In the genomic region with DNA sequence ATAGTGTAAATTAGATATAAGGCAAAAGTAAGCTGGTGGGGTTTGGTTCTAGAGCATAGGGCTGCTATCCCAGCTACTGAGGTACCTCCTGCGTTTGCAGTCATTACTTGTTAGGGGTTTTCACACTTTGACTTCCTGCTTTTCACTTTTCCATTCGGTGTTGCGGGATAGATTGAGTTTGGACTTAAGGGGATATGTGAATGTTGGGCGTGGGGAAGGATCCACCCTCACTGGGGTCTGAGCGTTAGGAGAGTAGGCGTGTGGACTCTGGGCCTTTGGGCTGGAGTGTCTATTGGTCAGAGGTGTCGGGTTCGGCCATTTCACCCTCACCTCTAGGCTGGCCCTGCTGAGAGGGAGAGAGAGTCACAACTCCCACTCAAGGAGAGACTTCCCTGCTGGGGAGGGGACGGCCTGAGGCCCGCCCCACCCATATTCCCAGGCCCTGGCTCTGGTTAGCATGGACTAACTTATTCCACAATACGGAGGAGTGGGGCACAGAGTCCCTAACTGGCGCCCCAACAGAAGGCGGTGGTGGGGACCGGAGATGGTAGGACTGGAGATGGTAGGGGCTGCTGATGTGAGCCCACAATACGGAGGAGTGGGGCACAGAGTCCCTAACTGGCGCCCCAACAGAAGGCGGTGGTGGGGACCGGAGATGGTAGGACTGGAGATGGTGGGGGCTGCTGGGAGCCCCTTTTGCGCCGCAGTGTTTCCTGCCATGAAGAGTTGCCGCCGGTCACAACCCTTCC, we compare ENCODE assay signal across 9 cellular contexts. TPM values are rescaled to one million over a fixed set of nuclear protein-coding genes. Genes with fewer than 3 reads are reported as not detected.
A peak's percentile ranks its signal among the peaks of the same experiment; 100 is the strongest.
DNase-seq lines count a peak whose midpoint lies in the region; ATAC-seq and TF ChIP-seq lines count a peak whose summit lies in the region.
"Had no signal": no experiment of that assay in that cellular context is flagged by ENCODE, and none has a peak within 500 bp of the region (broad histone marks: within the 10 kb centered on the region; RNA-seq: fewer than 3 reads in every experiment).

No MANE protein-coding gene starts in this region.

- H3K27me3 ChIP-seq in CD4-positive, CD25-positive, alpha-beta regulatory T cell (ENCODE audit: control insufficient read depth, insufficient read depth, low read length): no peaks in the 10 kb centered on the region
- H3K27me3 ChIP-seq: MG63 had no signal

- no peaks in the 10 kb centered on the region for H3K36me3 Mint-ChIP-seq in CD4-positive, CD25-positive, alpha-beta regulatory T cell
- H3K36me3 Mint-ChIP-seq in effector memory CD8-positive, alpha-beta T cell (ENCODE audit: insufficient read depth): peaks cover 20% of the 10 kb centered on the region
- no peaks in the 10 kb centered on the region for H3K36me3 Mint-ChIP-seq in osteocyte (ENCODE audit: unreplicated experiment)

- H3K4me3 Mint-ChIP-seq in CD4-positive, CD25-positive, alpha-beta regulatory T cell: peak overlapping the region; percentile 93 to 96 (median 95)
- H3K4me3 Mint-ChIP-seq in effector memory CD8-positive, alpha-beta T cell: peak overlapping the region; percentile 94 to 97
- peak overlapping the region; percentile 50 for H3K4me3 Mint-ChIP-seq in osteocyte (ENCODE audit: unreplicated experiment)

- H3K27me3 Mint-ChIP-seq in CD4-positive, CD25-positive, alpha-beta regulatory T cell: peaks cover 4% of the 10 kb centered on the region
- no peaks in the 10 kb centered on the region for H3K27me3 Mint-ChIP-seq in effector memory CD8-positive, alpha-beta T cell
- H3K27me3 Mint-ChIP-seq in osteocyte (ENCODE audit: unreplicated experiment): no peaks in the 10 kb centered on the region

- TF ChIP-seq CTCF in NB4 (IDR thresholded peaks at IDR 0.05; ENCODE audit: low read depth, low read length) (no peak), osteocyte (IDR thresholded peaks at IDR 0.05) (no peak), RWPE1 (conservative IDR thresholded peaks at IDR 0.05; ENCODE audit: low read depth) (no peak)

- H3K27ac Mint-ChIP-seq in CD4-positive, CD25-positive, alpha-beta regulatory T cell: peak overlapping the region in 2 of 3 donors; percentile 86 to 89
- no peak overlapping the region for H3K27ac Mint-ChIP-seq in effector memory CD8-positive, alpha-beta T cell
- peak overlapping the region; percentile 20 for H3K27ac Mint-ChIP-seq in osteocyte (ENCODE audit: unreplicated experiment)

- H3K4me1 Mint-ChIP-seq in CD4-positive, CD25-positive, alpha-beta regulatory T cell: peaks cover 17 to 51% (median 32%) of the 10 kb centered on the region in 4 donors
- H3K4me1 Mint-ChIP-seq in effector memory CD8-positive, alpha-beta T cell (ENCODE audit: low read depth in 2 of 2): peaks cover 42 to 53% of the 10 kb centered on the region in 2 donors
- peaks cover 67% of the 10 kb centered on the region for H3K4me1 Mint-ChIP-seq in osteocyte (ENCODE audit: unreplicated experiment)

- DNase-seq in CD4-positive, CD25-positive, alpha-beta regulatory T cell: no peak
- DNase-seq in NB4 (ENCODE audit: low read depth) (peak; percentile 37), osteocyte (ENCODE audit: extremely low spot score, unreplicated experiment) (peak; percentile 68), kidney tubule cell (ENCODE audit: low spot score) (no peak), iPS-NIHi7 (ENCODE audit: extremely low spot score) (no peak), RWPE1 (ENCODE audit: low spot score) (no peak)
- no peak for DNase-seq in effector memory CD8-positive, alpha-beta T cell

- CTCF ChIA-PET in RWPE1 (lab: Yijun Ruan, JAX): no interaction called here

- no peaks in the 10 kb centered on the region for H3K9me3 ChIP-seq in CD4-positive, CD25-positive, alpha-beta regulatory T cell (ENCODE audit: control insufficient read depth in 2 of 2, low read length in 2 of 2)
- H3K9me3 ChIP-seq: MG63 had no signal

- H3K4me3 ChIP-seq in CD4-positive, CD25-positive, alpha-beta regulatory T cell (ENCODE audit: low read depth, low read length): no peak overlapping the region
- no peak overlapping the region for H3K4me3 ChIP-seq in NB4 (ENCODE audit: low read depth, low read length)

- no peaks in the 10 kb centered on the region for H3K9me3 Mint-ChIP-seq in CD4-positive, CD25-positive, alpha-beta regulatory T cell
- no peaks in the 10 kb centered on the region for H3K9me3 Mint-ChIP-seq in effector memory CD8-positive, alpha-beta T cell
- H3K9me3 Mint-ChIP-seq in osteocyte (ENCODE audit: unreplicated experiment): no peaks in the 10 kb centered on the region

- POLR2A ChIA-PET in RWPE1 (lab: Yijun Ruan, JAX; ENCODE audit: low non-redundant PET): interaction anchor here (0.6 kb wide), 1 partner anchor 506 kb away, joined by 3 read pairs; no protein-coding TSS in a partner anchor

- peaks cover 39% of the 10 kb centered on the region for H3K4me1 ChIP-seq in CD4-positive, CD25-positive, alpha-beta regulatory T cell (ENCODE audit: control insufficient read depth, insufficient read depth, low read length, poor library complexity, severe bottlenecking)

- ATAC-seq in CD4-positive, CD25-positive, alpha-beta regulatory T cell (ENCODE audit: low read depth in 2 of 2): no peak
- no peak for ATAC-seq in effector memory CD8-positive, alpha-beta T cell (replicated peaks)
- ATAC-seq in HG03442 (IDR thresholded peaks at IDR 0.05; ENCODE audit: unreplicated experiment): no peak

- no peak overlapping the region for H3K27ac ChIP-seq in CD4-positive, CD25-positive, alpha-beta regulatory T cell (ENCODE audit: insufficient read depth, low read length, poor library complexity, severe bottlenecking)
- no peak overlapping the region for H3K27ac ChIP-seq in RWPE1

- no peak for TF ChIP-seq POLR2A in NB4 (IDR thresholded peaks at IDR 0.05; ENCODE audit: extremely low read depth, insufficient read length)

- no peaks in the 10 kb centered on the region for H3K36me3 ChIP-seq in CD4-positive, CD25-positive, alpha-beta regulatory T cell (ENCODE audit: control insufficient read depth, insufficient read depth, low read length)
- H3K36me3 ChIP-seq: MG63 had no signal

RNA-seq across cellular contexts. Expression of gene PTPRA, which starts 1.6 kb away (rescaled TPM):
- total RNA-seq in CD4-positive, CD25-positive, alpha-beta regulatory T cell: 103 TPM
- polyA plus RNA-seq in CD4-positive, CD25-positive, alpha-beta regulatory T cell: 10 to 100 TPM; 26.2 to 35.5 (median 32.3) TPM
- total RNA-seq in osteocyte: 80.2 and 88.6 TPM in 2 replicates

RNA-seq across cellular contexts. Expression of gene VPS16, which starts 31.2 kb away (rescaled TPM):
- 53.9 TPM for total RNA-seq in CD4-positive, CD25-positive, alpha-beta regulatory T cell
- polyA plus RNA-seq in CD4-positive, CD25-positive, alpha-beta regulatory T cell: 10 to 100 TPM; 30.6 to 35.3 (median 30.9) TPM
- total RNA-seq in osteocyte: 45.2 and 51.1 TPM in 2 replicates

RNA-seq across cellular contexts. Expression of gene PCED1A, which starts 31.3 kb away (rescaled TPM):
- total RNA-seq in CD4-positive, CD25-positive, alpha-beta regulatory T cell: 47.2 TPM
- polyA plus RNA-seq in CD4-positive, CD25-positive, alpha-beta regulatory T cell: 10 to 100 TPM; 17.8 to 24.9 (median 19.5) TPM
- total RNA-seq in osteocyte: 68.3 and 80.8 TPM in 2 replicates

RNA-seq across cellular contexts. Expression of gene TMEM239, which starts 55.6 kb away (rescaled TPM):
- total RNA-seq in CD4-positive, CD25-positive, alpha-beta regulatory T cell: not detected
- not detected for polyA plus RNA-seq in CD4-positive, CD25-positive, alpha-beta regulatory T cell
- total RNA-seq in osteocyte: not detected in 2 replicates

RNA-seq across cellular contexts. Expression of gene C20orf141, which starts 56.9 kb away (rescaled TPM):
- not detected for total RNA-seq in CD4-positive, CD25-positive, alpha-beta regulatory T cell
- polyA plus RNA-seq in CD4-positive, CD25-positive, alpha-beta regulatory T cell: not detected
- total RNA-seq in osteocyte: not detected in 2 replicates

Comparison
In these comparisons a context has a peak if more than half of its experiments do, and no peak if none do; other contexts are left out.
1. DNase-seq: peak in NB4 (single experiment) and osteocyte (single experiment); none in CD4-positive, CD25-positive, alpha-beta regulatory T cell (0 of 3), effector memory CD8-positive, alpha-beta T cell (0 of 3), kidney tubule cell (single experiment), iPS-NIHi7 (single experiment) and RWPE1 (single experiment).
2. H3K27ac Mint-ChIP-seq: peak in CD4-positive, CD25-positive, alpha-beta regulatory T cell (2 of 3) and osteocyte (single experiment); none in effector memory CD8-positive, alpha-beta T cell (0 of 2).
3. Peak in every context shown above with its lines, with median percentiles within 50 percentile points of each other: H3K4me3 Mint-ChIP-seq.